Comparison of ENCODE assay signal across 31 cellular contexts in the genomic region with DNA sequence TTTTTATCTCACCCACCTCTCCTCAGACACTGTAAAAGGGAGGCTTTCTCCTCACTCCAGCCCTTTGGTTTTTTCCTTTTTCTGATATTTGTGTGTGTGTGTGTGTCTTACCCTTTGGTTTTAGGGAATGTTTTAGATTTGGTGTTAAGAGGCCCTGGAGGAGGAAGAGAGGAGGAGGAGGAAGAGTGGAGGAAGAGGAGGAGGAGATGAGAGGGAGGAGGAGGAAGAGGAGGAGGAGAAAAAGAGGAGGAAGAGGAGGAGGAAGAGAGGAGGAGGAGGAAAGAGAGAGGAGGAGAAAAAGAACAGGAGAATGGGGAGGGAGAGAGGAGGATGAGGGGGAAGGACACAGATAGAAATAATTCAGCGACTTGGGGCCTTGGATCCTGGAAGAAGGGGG. TPM values are rescaled to one million over a fixed set of nuclear protein-coding genes. Genes with fewer than 3 reads are reported as not detected.
DNase-seq lines count a peak whose midpoint lies in the region; ATAC-seq and TF ChIP-seq lines count a peak whose summit lies in the region.
"Had no signal": no experiment of that assay in that cellular context is flagged by ENCODE, and none has a peak within 500 bp of the region (broad histone marks: within the 10 kb centered on the region; RNA-seq: fewer than 3 reads in every experiment).

No MANE protein-coding gene starts in this region.

- H3K9me3 ChIP-seq in ascending aorta (no peaks in the 10 kb centered on the region), neural cell (ENCODE audit: low read length) (no peaks in the 10 kb centered on the region), tibial artery (no peaks in the 10 kb centered on the region)
- H3K9me3 ChIP-seq: Caco-2, lower lobe of right lung, pancreas had no signal

- WGBS in lower leg skin, 2 donors = 87 to 95% methylated on average over 1 of the region's 1 CpG

- intact Hi-C loops in ascending aorta (cut with DNase I) (no loop called here), dorsolateral prefrontal cortex (cut with DNase I) (no loop called here), tibial artery (cut with DNase I; ENCODE audit: low total_unique reads) (no loop called here), lower leg skin (cut with DNase I; ENCODE audit: low total_unique reads) (no loop called here)

- DNase-seq in ascending aorta (ENCODE audit: low spot score in 2 of 2) (no peak), dorsolateral prefrontal cortex (no peak), tibial artery (no peak), lower leg skin (ENCODE audit: low spot score in 2 of 2) (no peak)
- DNase-seq in activated CD4-positive, alpha-beta T cell treated with anti-CD3 and anti-CD28 coated beads for 4 hours = no peak
- DNase-seq: activated CD4-positive, alpha-beta memory T cell treated with anti-CD3 and anti-CD28 coated beads for 36 hours; activated CD8-positive, alpha-beta memory T cell treated with anti-CD3 and anti-CD28 coated beads, Interleukin-2, amount 50 U/mL, for 4 hours; activated naive CD4-positive, alpha-beta T cell; activated naive CD8-positive, alpha-beta T cell treated with anti-CD3 and anti-CD28 coated beads, Interleukin-2, amount 50 U/mL, for 24 hours; Caco-2; effector memory CD4-positive, alpha-beta T cell; head of caudate nucleus; islet precursor cell; Karpas-422; lower lobe of right lung; naive thymus-derived CD8-positive, alpha-beta T cell; NCI-H2029 treated with DMSO at 0.1 percent for 48 hours; NCI-H524 treated with DMSO at 0.1 percent for 48 hours; NK-92 treated with Interleukin-12 subunit alpha and Interleukin-12 subunit beta, amount 100 ng/mL, for 24 hours; PC-3; stimulated activated naive CD8-positive, alpha-beta T cell treated with anti-CD3 and anti-CD28 coated beads, Interleukin-15, amount 100 ng/mL, for 72 hours had no signal

- ATAC-seq in HG02763 (IDR thresholded peaks at IDR 0.05; ENCODE audit: unreplicated experiment) = no peak
- ATAC-seq: activated naive CD8-positive, alpha-beta T cell treated with anti-CD3 and anti-CD28 coated beads, Interleukin-2, amount 50 U/mL, for 24 hours; HCT116; HepG2; lower lobe of right lung; naive thymus-derived CD8-positive, alpha-beta T cell; pancreas; PC-3; right cardiac atrium; stimulated activated naive CD8-positive, alpha-beta T cell treated with anti-CD3 and anti-CD28 coated beads, Interleukin-15, amount 100 ng/mL, for 72 hours had no signal

- H3K27ac ChIP-seq in ascending aorta (peak overlapping the region; percentile 93 to 94), dorsolateral prefrontal cortex (peak overlapping the region in 45 of 59 donors; percentile 7 to 93 (median 76)), neural cell (ENCODE audit: low read length) (peak overlapping the region; percentile 87), tibial artery (peak overlapping the region; percentile 96 to 99)
- H3K27ac ChIP-seq: lower lobe of right lung, pancreas, SK-N-MC had no signal

- H3K9me2 ChIP-seq in neural cell (ENCODE audit: insufficient read depth, low read length) = no peaks in the 10 kb centered on the region

- H3K36me3 ChIP-seq in ascending aorta = no peaks in the 10 kb centered on the region
- no peaks in the 10 kb centered on the region for H3K36me3 ChIP-seq in neural cell (ENCODE audit: insufficient read depth, low read length)
- no peaks in the 10 kb centered on the region for H3K36me3 ChIP-seq in tibial artery
- H3K36me3 ChIP-seq: lower lobe of right lung, pancreas had no signal

- no peak for TF ChIP-seq EP300 in neural cell (conservative IDR thresholded peaks at IDR 0.05; ENCODE audit: poor library complexity, severe bottlenecking)

- no peaks in the 10 kb centered on the region for H3F3A ChIP-seq in neural cell (ENCODE audit: insufficient read depth, low read length, poor library complexity, severe bottlenecking)

- no peak overlapping the region for H3K4me3 ChIP-seq in ascending aorta
- no peak overlapping the region for H3K4me3 ChIP-seq in dorsolateral prefrontal cortex
- peak overlapping the region; percentile 36 for H3K4me3 ChIP-seq in neural cell (ENCODE audit: low read length)
- H3K4me3 ChIP-seq in tibial artery = no peak overlapping the region
- no peak overlapping the region for H3K4me3 ChIP-seq in lower leg skin (ENCODE audit: low read depth, poor library complexity, severe bottlenecking)
- H3K4me3 ChIP-seq: lower lobe of right lung, pancreas, SK-N-MC, smooth muscle cell had no signal

- TF ChIP-seq RAD21 in neural cell (conservative IDR thresholded peaks at IDR 0.05) = no peak

- H3K27me3 ChIP-seq in ascending aorta (no peaks in the 10 kb centered on the region), dorsolateral prefrontal cortex (no peaks in the 10 kb centered on the region), neural cell (ENCODE audit: insufficient read depth, low read depth, low read length) (no peaks in the 10 kb centered on the region), tibial artery (no peaks in the 10 kb centered on the region)
- H3K27me3 ChIP-seq: pancreas had no signal

- TF ChIP-seq POLR2A in lower leg skin (IDR thresholded peaks at IDR 0.05) = no peak

- H2AFZ ChIP-seq in neural cell (ENCODE audit: low read depth, low read length) = no peak overlapping the region

- no peak for TF ChIP-seq CTCF in ascending aorta (IDR thresholded peaks at IDR 0.05)
- no peak for TF ChIP-seq CTCF in dorsolateral prefrontal cortex (IDR thresholded peaks at IDR 0.05 in 54 of 56, conservative IDR thresholded peaks at IDR 0.05 in 2 of 56; ENCODE audit: low read depth in 1 of 56, partially characterized antibody in 56 of 56)
- no peak for TF ChIP-seq CTCF in neural cell (IDR thresholded peaks at IDR 0.05; ENCODE audit: poor library complexity, severe bottlenecking)
- no peak for TF ChIP-seq CTCF in tibial artery (IDR thresholded peaks at IDR 0.05)
- TF ChIP-seq CTCF in lower leg skin (IDR thresholded peaks at IDR 0.05) = no peak

- no peaks in the 10 kb centered on the region for H3K79me2 ChIP-seq in neural cell (replicated peaks; ENCODE audit: insufficient read depth, low read length)

- peak overlapping the region; percentile 51 for H3K9ac ChIP-seq in neural cell (ENCODE audit: low read length)

- H3K4me1 ChIP-seq in ascending aorta = peaks cover 18 to 56% of the 10 kb centered on the region in 2 donors
- peaks cover 13 to 86% (median 80%) of the 10 kb centered on the region in 4 donors for H3K4me1 ChIP-seq in tibial artery
- H3K4me1 ChIP-seq: Caco-2, pancreas had no signal

- H3K4me2 ChIP-seq in neural cell (ENCODE audit: low read length) = no peak overlapping the region
- H3K4me2 ChIP-seq: smooth muscle cell had no signal

- no peaks in the 10 kb centered on the region for H4K20me1 ChIP-seq in neural cell (ENCODE audit: insufficient read depth)

TF ChIP-seq in neural cell, 6 proteins besides CTCF, POLR2A, EP300 and RAD21 (continues in another document):
- no peak for TF ChIP-seq EZH2 (IDR thresholded peaks at IDR 0.05; ENCODE audit: borderline replicate concordance, insufficient read depth, low read length, poor library complexity, severe bottlenecking)
- TF ChIP-seq MXI1 (conservative IDR thresholded peaks at IDR 0.05; ENCODE audit: poor library complexity, severe bottlenecking) = no peak
- no peak for TF ChIP-seq TAF1 (IDR thresholded peaks at IDR 0.05; ENCODE audit: low read depth)
- TF ChIP-seq, protein P1, sequence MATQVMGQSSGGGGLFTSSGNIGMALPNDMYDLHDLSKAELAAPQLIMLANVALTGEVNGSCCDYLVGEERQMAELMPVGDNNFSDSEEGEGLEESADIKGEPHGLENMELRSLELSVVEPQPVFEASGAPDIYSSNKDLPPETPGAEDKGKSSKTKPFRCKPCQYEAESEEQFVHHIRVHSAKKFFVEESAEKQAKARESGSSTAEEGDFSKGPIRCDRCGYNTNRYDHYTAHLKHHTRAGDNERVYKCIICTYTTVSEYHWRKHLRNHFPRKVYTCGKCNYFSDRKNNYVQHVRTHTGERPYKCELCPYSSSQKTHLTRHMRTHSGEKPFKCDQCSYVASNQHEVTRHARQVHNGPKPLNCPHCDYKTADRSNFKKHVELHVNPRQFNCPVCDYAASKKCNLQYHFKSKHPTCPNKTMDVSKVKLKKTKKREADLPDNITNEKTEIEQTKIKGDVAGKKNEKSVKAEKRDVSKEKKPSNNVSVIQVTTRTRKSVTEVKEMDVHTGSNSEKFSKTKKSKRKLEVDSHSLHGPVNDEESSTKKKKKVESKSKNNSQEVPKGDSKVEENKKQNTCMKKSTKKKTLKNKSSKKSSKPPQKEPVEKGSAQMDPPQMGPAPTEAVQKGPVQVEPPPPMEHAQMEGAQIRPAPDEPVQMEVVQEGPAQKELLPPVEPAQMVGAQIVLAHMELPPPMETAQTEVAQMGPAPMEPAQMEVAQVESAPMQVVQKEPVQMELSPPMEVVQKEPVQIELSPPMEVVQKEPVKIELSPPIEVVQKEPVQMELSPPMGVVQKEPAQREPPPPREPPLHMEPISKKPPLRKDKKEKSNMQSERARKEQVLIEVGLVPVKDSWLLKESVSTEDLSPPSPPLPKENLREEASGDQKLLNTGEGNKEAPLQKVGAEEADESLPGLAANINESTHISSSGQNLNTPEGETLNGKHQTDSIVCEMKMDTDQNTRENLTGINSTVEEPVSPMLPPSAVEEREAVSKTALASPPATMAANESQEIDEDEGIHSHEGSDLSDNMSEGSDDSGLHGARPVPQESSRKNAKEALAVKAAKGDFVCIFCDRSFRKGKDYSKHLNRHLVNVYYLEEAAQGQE (IDR thresholded peaks at IDR 0.05; ENCODE audit: borderline replicate concordance) = no peak
- TF ChIP-seq SMC3 (conservative IDR thresholded peaks at IDR 0.05; ENCODE audit: poor library complexity) = no peak

RNA-seq across cellular contexts. Expression of a gene that starts 10.5 kb away (rescaled TPM):
- total RNA-seq in ascending aorta (52.8 TPM), dorsolateral prefrontal cortex (10 to 100 TPM; 19.6 to 52.2 (median 36.9) TPM), lower leg skin (10 to 100 TPM in 3 of 4 donors, 1 to 10 TPM in 1; 7.9 to 23.2 (median 18.2) TPM)
- 4.7 and 8.0 TPM in 2 replicates for polyA plus RNA-seq in neural cell
- polyA minus RNA-seq in neural cell = 14.6 TPM in 2 replicates

RNA-seq across cellular contexts. Expression of a gene that starts 34.7 kb away (rescaled TPM):
- total RNA-seq in ascending aorta (not detected), dorsolateral prefrontal cortex (100 to 1,000 TPM; 128 to 572 (median 372) TPM), lower leg skin (under 1 TPM in 3 of 4 donors, not detected in 1; 0.46 to 0.63 (median 0.52) TPM)
- 138 and 173 TPM in 2 replicates for polyA plus RNA-seq in neural cell
- 39.4 and 42.1 TPM in 2 replicates for polyA minus RNA-seq in neural cell
- total RNA-seq: naive thymus-derived CD8-positive, alpha-beta T cell had no signal
- polyA plus RNA-seq: CD14-positive monocyte had no signal

RNA-seq across cellular contexts. Expression of a gene that starts 36.1 kb away (rescaled TPM):
- total RNA-seq in ascending aorta = 10.0 TPM
- 100 to 1,000 TPM in 34 of 120 experiments, 10 to 100 TPM in 86; 35.9 to 127 (median 90.4) TPM for total RNA-seq in dorsolateral prefrontal cortex
- 10.4 and 14.4 TPM in 2 replicates for polyA plus RNA-seq in neural cell
- polyA minus RNA-seq in neural cell = 14.0 and 14.4 TPM in 2 replicates
- total RNA-seq in lower leg skin = 1 to 10 TPM; 2.1 to 5.5 (median 4.2) TPM

RNA-seq across cellular contexts. Expression of a gene that starts 40.8 kb away (rescaled TPM):
- total RNA-seq in ascending aorta = 638 TPM
- total RNA-seq in dorsolateral prefrontal cortex = 100 to 1,000 TPM in 2 of 120 experiments, 10 to 100 TPM in 117, 1 to 10 TPM in 1; 5.0 to 148 (median 44.3) TPM
- 3.3 and 14.2 TPM in 2 replicates for polyA plus RNA-seq in neural cell
- not detected in 2 replicates for polyA minus RNA-seq in neural cell
- 10 to 100 TPM; 27.7 to 90.8 (median 40.1) TPM for total RNA-seq in lower leg skin
- total RNA-seq: activated CD4-positive, alpha-beta memory T cell treated with anti-CD3 and anti-CD28 coated beads for 36 hours; naive thymus-derived CD8-positive, alpha-beta T cell; T-helper 1 cell treated with Interleukin-12 subunit alpha and Interleukin-12 subunit beta and Interleukin-4 antibody, amounts not matched to agents 30 ng/mL and 1 ng/mL, for 36 hours had no signal

RNA-seq across cellular contexts. Expression of a gene that starts 58.8 kb away (rescaled TPM):
- total RNA-seq in ascending aorta (173 TPM), dorsolateral prefrontal cortex (100 to 1,000 TPM in 33 of 120 experiments, 10 to 100 TPM in 87; 49.9 to 127 (median 88.9) TPM), lower leg skin (100 to 1,000 TPM in 3 of 4 donors, 10 to 100 TPM in 1; 91.8 to 119 (median 107) TPM)
- 214 and 277 TPM in 2 replicates for polyA plus RNA-seq in neural cell
- polyA minus RNA-seq in neural cell = 21.4 and 24.6 TPM in 2 replicates

Comparison
In these comparisons a context has a peak if more than half of its experiments do, and no peak if none do; other contexts are left out.
1. RNA of a gene that starts 34.7 kb away (total RNA-seq): 128 to 572 TPM in dorsolateral prefrontal cortex; 0.46 to 0.63 TPM in lower leg skin and not detected in ascending aorta (single experiment); every median in the first group is over 10 times any median in the second.
2. Peak in every context shown above with its lines, with median percentiles within 50 percentile points of each other: H3K27ac ChIP-seq.